8 cellular contexts compared by ENCODE assay signal in the genomic region with DNA sequence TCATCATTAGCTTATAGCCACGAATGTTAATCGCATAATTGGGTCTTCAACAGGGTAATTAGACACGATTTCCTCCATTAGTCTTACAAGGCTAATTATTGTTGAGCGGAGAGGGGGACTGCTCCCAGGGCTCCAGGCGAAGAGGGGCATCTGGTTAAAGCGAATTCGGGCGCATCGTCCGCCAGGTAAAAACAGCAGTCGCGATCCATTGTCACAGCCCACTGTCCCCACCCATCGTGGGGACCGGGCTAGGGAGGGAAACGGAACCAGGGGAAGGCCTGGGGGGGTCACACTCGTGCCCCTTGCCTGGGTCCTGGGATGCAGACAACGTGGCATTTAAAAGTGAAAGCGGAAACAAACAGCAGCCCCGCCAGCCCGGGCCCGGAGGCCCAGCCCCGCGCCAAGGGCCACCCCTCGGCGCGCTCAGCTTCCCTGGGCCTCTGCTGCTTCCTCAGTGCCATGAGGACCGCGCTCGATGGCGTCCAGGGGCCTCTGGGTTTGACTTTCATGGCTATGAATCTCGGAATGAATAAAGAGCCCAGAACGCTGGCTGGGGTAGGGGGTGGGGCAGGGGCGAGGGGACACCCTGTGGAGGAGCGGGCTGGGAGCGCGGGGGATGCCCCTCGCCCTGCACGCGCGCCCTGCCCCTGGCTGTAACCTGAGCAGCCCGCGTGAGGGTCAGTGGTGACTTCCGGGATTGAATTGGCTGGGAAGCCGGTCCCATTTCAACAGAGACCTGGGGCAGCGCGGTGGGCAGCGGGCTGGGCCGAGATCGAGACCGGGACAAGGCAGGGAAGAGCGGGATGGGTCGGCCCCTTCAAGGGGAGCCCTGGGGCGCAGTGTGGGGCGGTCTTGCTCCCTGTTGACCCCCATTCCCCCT.
A peak's percentile ranks its signal among the peaks of the same experiment; 100 is the strongest.
DNase-seq lines count a peak whose midpoint lies in the region; ATAC-seq, FAIRE-seq and TF ChIP-seq lines count a peak whose summit lies in the region.

No MANE protein-coding gene starts in this region.

- peak overlapping the region; percentile 91 for H2AFZ ChIP-seq in PC-9
- no peak overlapping the region for H2AFZ ChIP-seq in neuron (ENCODE audit: low read depth, low read length)

- H3K4me2 ChIP-seq in PC-9 = peak overlapping the region; percentile 92

- peak; percentile 78 for DNase-seq in GM12891 (ENCODE audit: insufficient read length, low spot score)
- DNase-seq in PC-9 = peak in 1 of 2 experiments; percentile 56
- DNase-seq in activated effector memory CD4-positive, alpha-beta T cell treated with Interleukin-2 at 50 U/mL for 16 hours = peak; percentile 55
- DNase-seq in frontal cortex (ENCODE audit: low spot score in 2 of 2) = peak; percentile 41 to 63
- DNase-seq in NK-92 (lab: John Stamatoyannopoulos, UW; ENCODE audit: unreplicated experiment) = no peak

- TF ChIP-seq POLR2A in GM12891 (IDR thresholded peaks at IDR 0.05; ENCODE audit: low read depth, low read length) = peak; percentile 77

- no peak for TF ChIP-seq CTCF in PC-9 (conservative IDR thresholded peaks at IDR 0.05)

- H3K4me1 ChIP-seq in PC-9 (replicated peaks; ENCODE audit: insufficient read depth) (no peaks in the 10 kb centered on the region), neuron (ENCODE audit: insufficient read depth, low read length) (peaks cover 8% of the 10 kb centered on the region), subcutaneous abdominal adipose tissue (ENCODE audit: control insufficient read depth in 5 of 5, insufficient read depth in 5 of 5, low read length in 5 of 5) (peaks cover 0 to 20% (median 20%) of the 10 kb centered on the region in 5 donors)

- peak; percentile 48 for ATAC-seq in HG02970 (IDR thresholded peaks at IDR 0.05; ENCODE audit: low FRiP score, unreplicated experiment)

- H3K9me2 ChIP-seq in PC-9 (ENCODE audit: insufficient read depth) = no peaks in the 10 kb centered on the region

- CTCF ChIA-PET in PC-9 (lab: Charles Lee) = interaction anchor here (0.7 to 1.7 kb wide), 4 partner anchors 29 to 1011 kb away, joined by 3 to 6 read pairs (median 4); a partner anchor contains a TSS

- no peaks in the 10 kb centered on the region for H4K20me1 ChIP-seq in PC-9 (ENCODE audit: insufficient read depth)

- H3K9me3 ChIP-seq in PC-9 (ENCODE audit: insufficient read depth, low read depth) = no peaks in the 10 kb centered on the region
- peaks cover 4% of the 10 kb centered on the region for H3K9me3 ChIP-seq in neuron (ENCODE audit: low read length)
- H3K9me3 ChIP-seq in subcutaneous abdominal adipose tissue (ENCODE audit: control insufficient read depth in 5 of 5, low read length in 5 of 5) = peaks cover 0 to 5% (median 0%) of the 10 kb centered on the region in 5 donors

- TSS peak; percentile 51 for BruUV-seq in PC-9 (replicated peaks; lab: Mats Ljungman, UMichigan)

- peak overlapping the region; percentile 64 to 87 (median 85) for H3K9ac ChIP-seq in subcutaneous abdominal adipose tissue (ENCODE audit: low read length in 5 of 5)

- no peaks in the 10 kb centered on the region for H3F3A ChIP-seq in PC-9 (ENCODE audit: insufficient read depth, low read depth)

- H3K4me3 ChIP-seq in PC-9 = peak overlapping the region; percentile 71
- peak overlapping the region; percentile 33 for H3K4me3 ChIP-seq in neuron (ENCODE audit: low read length)
- peak overlapping the region; percentile 86 to 98 (median 97) for H3K4me3 ChIP-seq in subcutaneous abdominal adipose tissue (ENCODE audit: low read depth in 1 of 5, low read length in 5 of 5)

- intact Hi-C loops in PC-9 (cut with micrococcal nuclease; ENCODE audit: unreplicated experiment) = no loop called here

- FAIRE-seq in GM12891 (lab: Jason Lieb, UNC) (peak; percentile 81), frontal cortex (lab: Jason Lieb, UNC) (no peak)

- H3K36me3 ChIP-seq in PC-9 (ENCODE audit: low read depth) (no peaks in the 10 kb centered on the region), neuron (ENCODE audit: insufficient read depth, low read length) (no peaks in the 10 kb centered on the region), subcutaneous abdominal adipose tissue (ENCODE audit: control insufficient read depth in 5 of 5, insufficient read depth in 5 of 5, low read length in 5 of 5) (no peaks in the 10 kb centered on the region)

- H3K27ac ChIP-seq in PC-9 = no peak overlapping the region
- H3K27ac ChIP-seq in subcutaneous abdominal adipose tissue (ENCODE audit: low read depth, low read length) = peak overlapping the region; percentile 8

- POLR2A ChIA-PET in PC-9 (lab: Charles Lee; ENCODE audit: unreplicated experiment) = interaction anchor here (0.5 to 0.7 kb wide), 5 partner anchors 37 to 740 kb away, joined by 3 to 5 read pairs (median 4); no protein-coding TSS in a partner anchor

- H3K79me2 ChIP-seq in PC-9 (ENCODE audit: low read depth) = no peaks in the 10 kb centered on the region

- H3K27me3 ChIP-seq in PC-9 (ENCODE audit: insufficient read depth, low read depth) (no peaks in the 10 kb centered on the region), neuron (ENCODE audit: insufficient read depth, low read length) (no peaks in the 10 kb centered on the region), subcutaneous abdominal adipose tissue (ENCODE audit: control insufficient read depth in 5 of 5, insufficient read depth in 4 of 5, low read length in 5 of 5) (no peaks in the 10 kb centered on the region)

TF ChIP-seq in GM12891, 5 proteins besides CTCF, POLR2A, EP300 and RAD21:
- no peak for TF ChIP-seq POU2F2 (IDR thresholded peaks at IDR 0.05; ENCODE audit: low read depth, low read length)
- TF ChIP-seq SPI1 (IDR thresholded peaks at IDR 0.05; ENCODE audit: low read depth, low read length) = no peak
- peak; percentile 81 for TF ChIP-seq POLR2AphosphoS5 (IDR thresholded peaks at IDR 0.05; ENCODE audit: low read depth, low read length)
- no peak for TF ChIP-seq PAX5 (IDR thresholded peaks at IDR 0.05; ENCODE audit: insufficient read depth, low read length, severe bottlenecking)
- TF ChIP-seq TAF1 (IDR thresholded peaks at IDR 0.05; ENCODE audit: low read depth, low read length) = peak; percentile 79

Comparison
In these comparisons a context has a peak if more than half of its experiments do, and no peak if none do; other contexts are left out.
1. H3K4me3 ChIP-seq: peak in every context shown above with its lines; median percentile 97 in subcutaneous abdominal adipose tissue; 71 in PC-9; 33 in neuron.